1 cellular context compared by ENCODE assay signal in genomic region chr11:18384157-18384641, GRCh38.
TF ChIP-seq lines count a peak whose summit lies in the region.

No MANE protein-coding gene starts in this region.

TF ChIP-seq in GM12878, 131 proteins besides CTCF, POLR2A, EP300 and RAD21 (continued from another document and continues in another):
- TF ChIP-seq, protein P1, sequence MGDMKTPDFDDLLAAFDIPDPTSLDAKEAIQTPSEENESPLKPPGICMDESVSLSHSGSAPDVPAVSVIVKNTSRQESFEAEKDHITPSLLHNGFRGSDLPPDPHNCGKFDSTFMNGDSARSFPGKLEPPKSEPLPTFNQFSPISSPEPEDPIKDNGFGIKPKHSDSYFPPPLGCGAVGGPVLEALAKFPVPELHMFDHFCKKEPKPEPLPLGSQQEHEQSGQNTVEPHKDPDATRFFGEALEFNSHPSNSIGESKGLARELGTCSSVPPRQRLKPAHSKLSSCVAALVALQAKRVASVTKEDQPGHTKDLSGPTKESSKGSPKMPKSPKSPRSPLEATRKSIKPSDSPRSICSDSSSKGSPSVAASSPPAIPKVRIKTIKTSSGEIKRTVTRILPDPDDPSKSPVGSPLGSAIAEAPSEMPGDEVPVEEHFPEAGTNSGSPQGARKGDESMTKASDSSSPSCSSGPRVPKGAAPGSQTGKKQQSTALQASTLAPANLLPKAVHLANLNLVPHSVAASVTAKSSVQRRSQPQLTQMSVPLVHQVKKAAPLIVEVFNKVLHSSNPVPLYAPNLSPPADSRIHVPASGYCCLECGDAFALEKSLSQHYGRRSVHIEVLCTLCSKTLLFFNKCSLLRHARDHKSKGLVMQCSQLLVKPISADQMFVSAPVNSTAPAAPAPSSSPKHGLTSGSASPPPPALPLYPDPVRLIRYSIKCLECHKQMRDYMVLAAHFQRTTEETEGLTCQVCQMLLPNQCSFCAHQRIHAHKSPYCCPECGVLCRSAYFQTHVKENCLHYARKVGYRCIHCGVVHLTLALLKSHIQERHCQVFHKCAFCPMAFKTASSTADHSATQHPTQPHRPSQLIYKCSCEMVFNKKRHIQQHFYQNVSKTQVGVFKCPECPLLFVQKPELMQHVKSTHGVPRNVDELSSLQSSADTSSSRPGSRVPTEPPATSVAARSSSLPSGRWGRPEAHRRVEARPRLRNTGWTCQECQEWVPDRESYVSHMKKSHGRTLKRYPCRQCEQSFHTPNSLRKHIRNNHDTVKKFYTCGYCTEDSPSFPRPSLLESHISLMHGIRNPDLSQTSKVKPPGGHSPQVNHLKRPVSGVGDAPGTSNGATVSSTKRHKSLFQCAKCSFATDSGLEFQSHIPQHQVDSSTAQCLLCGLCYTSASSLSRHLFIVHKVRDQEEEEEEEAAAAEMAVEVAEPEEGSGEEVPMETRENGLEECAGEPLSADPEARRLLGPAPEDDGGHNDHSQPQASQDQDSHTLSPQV (IDR thresholded peaks at IDR 0.05) = 0 out of 2 replicates have a peak, but pooled peaks have one; percentile 1
- TF ChIP-seq MTA3 (IDR thresholded peaks at IDR 0.05; ENCODE audit: borderline replicate concordance, low read length) = peak; percentile 68; the same call in 1 of the 2 replicates
- TF ChIP-seq SMAD5 (IDR thresholded peaks at IDR 0.05; ENCODE audit: low read depth) = no peak
- TF ChIP-seq BCL11A (IDR thresholded peaks at IDR 0.05; ENCODE audit: low read depth, low read length) = no peak
- TF ChIP-seq RBBP5 (conservative IDR thresholded peaks at IDR 0.05) = no peak
- TF ChIP-seq IKZF2 (IDR thresholded peaks at IDR 0.05) = peak in 1 of 2 experiments; percentile 13; a peak in 1 of 4 replicates
- no peak for TF ChIP-seq BCLAF1 (IDR thresholded peaks at IDR 0.05)
- no peak for TF ChIP-seq BRCA1 (IDR thresholded peaks at IDR 0.05; ENCODE audit: low read depth, low read length)
- TF ChIP-seq CREM (IDR thresholded peaks at IDR 0.05; ENCODE audit: low read depth) = no peak
- no peak for TF ChIP-seq SUZ12 (IDR thresholded peaks at IDR 0.05; ENCODE audit: unreplicated experiment)
- no peak for TF ChIP-seq KAT2A (conservative IDR thresholded peaks at IDR 0.05; ENCODE audit: control insufficient read depth, low read depth, low read length)
- TF ChIP-seq, protein P2, sequence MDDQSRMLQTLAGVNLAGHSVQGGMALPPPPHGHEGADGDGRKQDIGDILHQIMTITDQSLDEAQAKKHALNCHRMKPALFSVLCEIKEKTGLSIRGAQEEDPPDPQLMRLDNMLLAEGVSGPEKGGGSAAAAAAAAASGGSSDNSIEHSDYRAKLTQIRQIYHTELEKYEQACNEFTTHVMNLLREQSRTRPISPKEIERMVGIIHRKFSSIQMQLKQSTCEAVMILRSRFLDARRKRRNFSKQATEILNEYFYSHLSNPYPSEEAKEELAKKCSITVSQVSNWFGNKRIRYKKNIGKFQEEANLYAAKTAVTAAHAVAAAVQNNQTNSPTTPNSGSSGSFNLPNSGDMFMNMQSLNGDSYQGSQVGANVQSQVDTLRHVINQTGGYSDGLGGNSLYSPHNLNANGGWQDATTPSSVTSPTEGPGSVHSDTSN (IDR thresholded peaks at IDR 0.05; ENCODE audit: insufficient replicate concordance, low read depth, low read length) = no peak
- no peak for TF ChIP-seq MEF2B (IDR thresholded peaks at IDR 0.05; ENCODE audit: partially characterized antibody, poor library complexity, severe bottlenecking)
- TF ChIP-seq MYC (IDR thresholded peaks at IDR 0.05; ENCODE audit: insufficient read depth, insufficient read length, insufficient replicate concordance, low read length, severe bottlenecking) = no peak
- no peak; the same call in 1 of the 2 replicates for TF ChIP-seq IKZF1 (conservative IDR thresholded peaks at IDR 0.05)
- TF ChIP-seq BACH1 (IDR thresholded peaks at IDR 0.05; ENCODE audit: borderline replicate concordance) = no peak
- no peak for TF ChIP-seq GATAD2B (conservative IDR thresholded peaks at IDR 0.05; ENCODE audit: low read depth)
- TF ChIP-seq ETV6 (conservative IDR thresholded peaks at IDR 0.05 in 1 of 2, IDR thresholded peaks at IDR 0.05 in 1 of 2; ENCODE audit: borderline replicate concordance in 1 of 2, low read depth in 1 of 2) = no peak
- TF ChIP-seq HDGF (IDR thresholded peaks at IDR 0.05) = no peak
- TF ChIP-seq HDAC6 (IDR thresholded peaks at IDR 0.05; ENCODE audit: unreplicated experiment) = no peak
- TF ChIP-seq EGR1 (IDR thresholded peaks at IDR 0.05; ENCODE audit: borderline replicate concordance in 1 of 2, low read depth in 2 of 2, low read length in 2 of 2) = no peak
- TF ChIP-seq, protein P3, sequence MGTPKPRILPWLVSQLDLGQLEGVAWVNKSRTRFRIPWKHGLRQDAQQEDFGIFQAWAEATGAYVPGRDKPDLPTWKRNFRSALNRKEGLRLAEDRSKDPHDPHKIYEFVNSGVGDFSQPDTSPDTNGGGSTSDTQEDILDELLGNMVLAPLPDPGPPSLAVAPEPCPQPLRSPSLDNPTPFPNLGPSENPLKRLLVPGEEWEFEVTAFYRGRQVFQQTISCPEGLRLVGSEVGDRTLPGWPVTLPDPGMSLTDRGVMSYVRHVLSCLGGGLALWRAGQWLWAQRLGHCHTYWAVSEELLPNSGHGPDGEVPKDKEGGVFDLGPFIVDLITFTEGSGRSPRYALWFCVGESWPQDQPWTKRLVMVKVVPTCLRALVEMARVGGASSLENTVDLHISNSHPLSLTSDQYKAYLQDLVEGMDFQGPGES (IDR thresholded peaks at IDR 0.05) = no peak
- no peak for TF ChIP-seq YY1 (IDR thresholded peaks at IDR 0.05; ENCODE audit: low read depth, low read length)
- no peak for TF ChIP-seq HDAC2 (IDR thresholded peaks at IDR 0.05)
- 0 out of 2 replicates have a peak, but pooled peaks have one; percentile 2 for TF ChIP-seq CBX5 (IDR thresholded peaks at IDR 0.05; ENCODE audit: low read depth)
- TF ChIP-seq CHD1 (IDR thresholded peaks at IDR 0.05; ENCODE audit: low read depth, low read length) = no peak
- TF ChIP-seq ZZZ3 (IDR thresholded peaks at IDR 0.05; ENCODE audit: control insufficient read depth, insufficient read length, low read depth) = no peak
- no peak for TF ChIP-seq CUX1 (IDR thresholded peaks at IDR 0.05; ENCODE audit: insufficient replicate concordance, low read depth, low read length)
- TF ChIP-seq, protein P4, sequence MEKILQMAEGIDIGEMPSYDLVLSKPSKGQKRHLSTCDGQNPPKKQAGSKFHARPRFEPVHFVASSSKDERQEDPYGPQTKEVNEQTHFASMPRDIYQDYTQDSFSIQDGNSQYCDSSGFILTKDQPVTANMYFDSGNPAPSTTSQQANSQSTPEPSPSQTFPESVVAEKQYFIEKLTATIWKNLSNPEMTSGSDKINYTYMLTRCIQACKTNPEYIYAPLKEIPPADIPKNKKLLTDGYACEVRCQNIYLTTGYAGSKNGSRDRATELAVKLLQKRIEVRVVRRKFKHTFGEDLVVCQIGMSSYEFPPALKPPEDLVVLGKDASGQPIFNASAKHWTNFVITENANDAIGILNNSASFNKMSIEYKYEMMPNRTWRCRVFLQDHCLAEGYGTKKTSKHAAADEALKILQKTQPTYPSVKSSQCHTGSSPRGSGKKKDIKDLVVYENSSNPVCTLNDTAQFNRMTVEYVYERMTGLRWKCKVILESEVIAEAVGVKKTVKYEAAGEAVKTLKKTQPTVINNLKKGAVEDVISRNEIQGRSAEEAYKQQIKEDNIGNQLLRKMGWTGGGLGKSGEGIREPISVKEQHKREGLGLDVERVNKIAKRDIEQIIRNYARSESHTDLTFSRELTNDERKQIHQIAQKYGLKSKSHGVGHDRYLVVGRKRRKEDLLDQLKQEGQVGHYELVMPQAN (conservative IDR thresholded peaks at IDR 0.05) = no peak
- TF ChIP-seq, protein P5, sequence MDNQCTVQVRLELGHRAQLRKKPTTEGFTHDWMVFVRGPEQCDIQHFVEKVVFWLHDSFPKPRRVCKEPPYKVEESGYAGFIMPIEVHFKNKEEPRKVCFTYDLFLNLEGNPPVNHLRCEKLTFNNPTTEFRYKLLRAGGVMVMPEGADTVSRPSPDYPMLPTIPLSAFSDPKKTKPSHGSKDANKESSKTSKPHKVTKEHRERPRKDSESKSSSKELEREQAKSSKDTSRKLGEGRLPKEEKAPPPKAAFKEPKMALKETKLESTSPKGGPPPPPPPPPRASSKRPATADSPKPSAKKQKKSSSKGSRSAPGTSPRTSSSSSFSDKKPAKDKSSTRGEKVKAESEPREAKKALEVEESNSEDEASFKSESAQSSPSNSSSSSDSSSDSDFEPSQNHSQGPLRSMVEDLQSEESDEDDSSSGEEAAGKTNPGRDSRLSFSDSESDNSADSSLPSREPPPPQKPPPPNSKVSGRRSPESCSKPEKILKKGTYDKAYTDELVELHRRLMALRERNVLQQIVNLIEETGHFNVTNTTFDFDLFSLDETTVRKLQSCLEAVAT (IDR thresholded peaks at IDR 0.05) = no peak
- no peak for TF ChIP-seq SUPT20H (IDR thresholded peaks at IDR 0.05; ENCODE audit: borderline replicate concordance, control insufficient read depth, low read depth, low read length)
- peak; percentile 41 for TF ChIP-seq JUNB (IDR thresholded peaks at IDR 0.05)
- no peak for TF ChIP-seq YBX1 (IDR thresholded peaks at IDR 0.05)
- no peak for TF ChIP-seq RFX5 (IDR thresholded peaks at IDR 0.05; ENCODE audit: low read depth, low read length)
- TF ChIP-seq CHD2 (IDR thresholded peaks at IDR 0.05; ENCODE audit: borderline replicate concordance, low read depth, low read length) = no peak
- TF ChIP-seq NFXL1 (IDR thresholded peaks at IDR 0.05; ENCODE audit: borderline replicate concordance) = no peak
- TF ChIP-seq PAX8 (IDR thresholded peaks at IDR 0.05) = no peak
- TF ChIP-seq SIN3A (IDR thresholded peaks at IDR 0.05; ENCODE audit: low read depth, low read length) = no peak
- no peak; the same call in 1 of the 2 replicates for TF ChIP-seq RELB (IDR thresholded peaks at IDR 0.05; ENCODE audit: low read depth)
- TF ChIP-seq POLR2AphosphoS5 (IDR thresholded peaks at IDR 0.05; ENCODE audit: low read length) = 0 out of 2 replicates have a peak, but pooled peaks have one; percentile 42
- peak; percentile 2; the same call in 1 of the 2 replicates for TF ChIP-seq TCF7 (IDR thresholded peaks at IDR 0.05; ENCODE audit: borderline replicate concordance)
- TF ChIP-seq TCF3 (IDR thresholded peaks at IDR 0.05; ENCODE audit: borderline replicate concordance, insufficient read depth, low read depth, low read length) = no peak
- TF ChIP-seq SMARCA5 (IDR thresholded peaks at IDR 0.05) = 0 out of 2 replicates have a peak, but pooled peaks have one; percentile 29
